Comparison of ENCODE assay signal across 28 cellular contexts in the genomic region with DNA sequence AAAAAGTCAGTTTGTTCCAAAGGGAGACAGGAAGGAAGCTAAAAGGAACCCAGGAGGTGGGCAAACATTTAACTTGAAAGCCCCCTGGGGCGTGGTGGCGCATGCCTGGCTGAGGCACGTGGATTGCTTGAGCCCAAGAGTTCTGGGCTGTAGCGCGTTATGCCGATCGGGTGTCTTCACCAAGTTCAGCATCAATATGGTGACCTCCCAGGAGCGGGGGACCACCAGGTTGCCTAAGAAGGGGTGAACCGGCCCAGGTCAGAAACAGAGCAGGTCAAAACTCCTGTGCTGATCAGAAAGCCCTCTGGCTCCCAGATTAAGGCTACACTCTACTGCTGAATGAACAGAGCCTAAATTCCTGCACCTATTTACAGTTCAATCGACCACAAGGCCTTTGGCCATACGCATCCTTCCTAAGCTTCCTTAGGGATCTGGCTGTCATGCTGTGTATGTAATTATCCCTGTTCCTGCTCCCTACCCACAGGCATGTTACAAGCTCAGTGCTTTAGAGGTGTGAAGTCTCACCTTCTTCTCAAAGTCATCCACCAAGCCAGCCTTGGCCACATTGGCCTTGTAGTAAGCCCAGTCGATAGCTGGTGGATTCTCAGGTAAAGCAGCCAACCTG. TPM values are rescaled to one million over a fixed set of nuclear protein-coding genes. Genes with fewer than 3 reads are reported as not detected.
A peak's percentile ranks its signal among the peaks of the same experiment; 100 is the strongest.
DNase-seq lines count a peak whose midpoint lies in the region; ATAC-seq and TF ChIP-seq lines count a peak whose summit lies in the region.
"Had no signal": no experiment of that assay in that cellular context is flagged by ENCODE, and none has a peak within 500 bp of the region (broad histone marks: within the 10 kb centered on the region; RNA-seq: fewer than 3 reads in every experiment).

No MANE protein-coding gene starts in this region.

- CTCF ChIA-PET in WTC11 (lab: Charles Lee), result interaction anchor here (0.7 to 3.1 kb wide), 7 partner anchors 30 to 226 kb away, joined by 3 to 10 read pairs (median 3); partner anchors contain the start of gene MRPL58
- CTCF ChIA-PET in activated CD8-positive, alpha-beta T cell treated with anti-CD3 and anti-CD28 coated beads for 36 hours (lab: Charles Lee), result interaction anchor here (1.1 to 2.3 kb wide), 4 partner anchors 18 to 72 kb away, joined by 3 to 7 read pairs (median 6); partner anchors contain the start of gene MRPL58

- DNase-seq in GM23338 (ENCODE audit: low spot score), result no peak
- no peak for DNase-seq in WTC11 (ENCODE audit: low spot score)
- peak; percentile 72 for DNase-seq in mesenteric fat pad (ENCODE audit: low spot score)
- no peak for DNase-seq in activated CD8-positive, alpha-beta T cell treated with anti-CD3 and anti-CD28 coated beads for 36 hours
- DNase-seq in H4 (ENCODE audit: low spot score), result no peak
- DNase-seq: Calu3; CD8-positive, alpha-beta memory T cell; DMS79 treated with DMSO at 0.1 percent for 48 hours; GOT3; IMR-90; KG1; MG63; NCI-H1105 treated with DMSO at 0.1 percent for 48 hours; NCI-H1694 treated with DMSO at 0.1 percent for 48 hours; NCI-H2081; NCI-H2227 treated with DMSO at 0.1 percent for 48 hours; NCI-H526 treated with DMSO at 0.1 percent for 48 hours; PC-9; Right ventricle myocardium superior; T-helper 1 cell had no signal

- H3K27ac ChIP-seq in GM23338 (ENCODE audit: low read depth), result peak overlapping the region; percentile 77
- H3K27ac ChIP-seq in HUES6 (ENCODE audit: low read depth, low read length), result peak overlapping the region; percentile 35; the same call in 1 of the 2 replicates
- H3K27ac ChIP-seq: A549, C4-2B, HL-60, PC-9, SJSA1 had no signal

- H3K9me3 ChIP-seq in HUES6 (ENCODE audit: control insufficient read depth, insufficient read depth, low read depth, low read length), result no peaks in the 10 kb centered on the region
- H3K9me3 ChIP-seq: A549, MG63, SJSA1 had no signal

- H3K4me1 Mint-ChIP-seq in GM23338, result peaks cover 43% of the 10 kb centered on the region
- H3K4me1 Mint-ChIP-seq in WTC11, result peaks cover 48% of the 10 kb centered on the region
- peaks cover 27% of the 10 kb centered on the region for H3K4me1 Mint-ChIP-seq in activated CD8-positive, alpha-beta T cell treated with anti-CD3 and anti-CD28 coated beads for 36 hours (ENCODE audit: low read depth)

- H3K9ac ChIP-seq in HUES6 (ENCODE audit: low read length), result no peak overlapping the region

- no peaks in the 10 kb centered on the region; the same call in 1 of the 2 replicates for H4K20me1 ChIP-seq in GM23338 (replicated peaks; ENCODE audit: insufficient read depth)

- H3K27ac Mint-ChIP-seq in GM23338 (peak overlapping the region; percentile 77), WTC11 (peak overlapping the region; percentile 93)
- H3K27ac Mint-ChIP-seq in activated CD8-positive, alpha-beta T cell treated with anti-CD3 and anti-CD28 coated beads for 36 hours, result no peak overlapping the region
- H3K27ac Mint-ChIP-seq: B cell had no signal

- H3K9me2 ChIP-seq in GM23338 (ENCODE audit: insufficient read depth), result no peaks in the 10 kb centered on the region

- peaks cover 39% of the 10 kb centered on the region for H3K4me1 ChIP-seq in GM23338 (ENCODE audit: insufficient read depth)
- peaks cover 29% of the 10 kb centered on the region for H3K4me1 ChIP-seq in HUES6 (ENCODE audit: control insufficient read depth, insufficient read depth, low read length)

- H3K79me2 ChIP-seq in GM23338 (replicated peaks; ENCODE audit: insufficient read depth), result peaks cover 36% of the 10 kb centered on the region

- POLR2A ChIA-PET in WTC11 (lab: Charles Lee), result no interaction called here
- POLR2A ChIA-PET in activated CD8-positive, alpha-beta T cell treated with anti-CD3 and anti-CD28 coated beads for 36 hours (lab: Charles Lee), result no interaction called here

- H3K4me3 Mint-ChIP-seq in GM23338, result no peak overlapping the region; the same call in 1 of the 3 replicates
- peak overlapping the region; percentile 15; the same call in 1 of the 2 replicates for H3K4me3 Mint-ChIP-seq in WTC11
- H3K4me3 Mint-ChIP-seq in activated CD8-positive, alpha-beta T cell treated with anti-CD3 and anti-CD28 coated beads for 36 hours, result no peak overlapping the region
- H3K4me3 Mint-ChIP-seq: B cell had no signal

- intact Hi-C loops in activated CD8-positive, alpha-beta T cell treated with anti-CD3 and anti-CD28 coated beads for 36 hours (cut with micrococcal nuclease), result no loop called here

- no peaks in the 10 kb centered on the region for H3K9me3 Mint-ChIP-seq in GM23338
- H3K9me3 Mint-ChIP-seq in WTC11, result no peaks in the 10 kb centered on the region
- no peaks in the 10 kb centered on the region for H3K9me3 Mint-ChIP-seq in activated CD8-positive, alpha-beta T cell treated with anti-CD3 and anti-CD28 coated beads for 36 hours
- H3K9me3 Mint-ChIP-seq: CD8-positive, alpha-beta memory T cell had no signal

- H3K36me3 ChIP-seq in GM23338 (ENCODE audit: insufficient read depth) (peaks cover 24% of the 10 kb centered on the region), HUES6 (ENCODE audit: control insufficient read depth, insufficient read depth, low read length) (peaks cover 41% of the 10 kb centered on the region)

- peaks cover 11% of the 10 kb centered on the region for H3K27me3 Mint-ChIP-seq in GM23338 (ENCODE audit: insufficient read depth, low read depth, poor library complexity)
- H3K27me3 Mint-ChIP-seq in WTC11 (ENCODE audit: low read depth), result no peaks in the 10 kb centered on the region
- no peaks in the 10 kb centered on the region for H3K27me3 Mint-ChIP-seq in activated CD8-positive, alpha-beta T cell treated with anti-CD3 and anti-CD28 coated beads for 36 hours
- H3K27me3 Mint-ChIP-seq: B cell; CD8-positive, alpha-beta memory T cell had no signal

- TF ChIP-seq CTCF in GM23338 (conservative IDR thresholded peaks at IDR 0.05; ENCODE audit: low read depth in 2 of 2), result no peak
- no peak for TF ChIP-seq CTCF in WTC11 (IDR thresholded peaks at IDR 0.05)
- no peak for TF ChIP-seq CTCF in activated CD8-positive, alpha-beta T cell treated with anti-CD3 and anti-CD28 coated beads for 36 hours (IDR thresholded peaks at IDR 0.05)

- H3K27me3 ChIP-seq in GM23338 (ENCODE audit: insufficient read depth) (no peaks in the 10 kb centered on the region), HUES6 (ENCODE audit: control insufficient read depth, insufficient read depth, low read length) (no peaks in the 10 kb centered on the region)
- H3K27me3 ChIP-seq: MG63, SJSA1 had no signal

- ATAC-seq in GM23338, result no peak
- no peak; the same call in 1 of the 2 replicates for ATAC-seq in WTC11
- ATAC-seq in GM18858 (IDR thresholded peaks at IDR 0.05; ENCODE audit: unreplicated experiment), result no peak
- no peak for ATAC-seq in activated CD8-positive, alpha-beta T cell treated with anti-CD3 and anti-CD28 coated beads for 36 hours
- ATAC-seq in HG03354 (IDR thresholded peaks at IDR 0.05; ENCODE audit: poor library complexity, severe bottlenecking, unreplicated experiment), result no peak
- ATAC-seq: A549 had no signal

- H3K36me3 Mint-ChIP-seq in GM23338 (ENCODE audit: low read depth) (peaks cover 53% of the 10 kb centered on the region), WTC11 (peaks cover 45% of the 10 kb centered on the region)
- peaks cover 25% of the 10 kb centered on the region for H3K36me3 Mint-ChIP-seq in activated CD8-positive, alpha-beta T cell treated with anti-CD3 and anti-CD28 coated beads for 36 hours (ENCODE audit: low read depth)

- peaks cover 47% of the 10 kb centered on the region for H3F3A ChIP-seq in GM23338 (replicated peaks; ENCODE audit: low read depth)

- H2AFZ ChIP-seq in GM23338, result no peak overlapping the region
- H2AFZ ChIP-seq: PC-9 had no signal

- H3K4me3 ChIP-seq in GM23338, result no peak overlapping the region
- no peak overlapping the region for H3K4me3 ChIP-seq in HUES6 (ENCODE audit: low read depth, low read length)
- H3K4me3 ChIP-seq: A549, MG63, PC-9, SJSA1 had no signal

- no peak overlapping the region for H3K4me2 ChIP-seq in GM23338
- H3K4me2 ChIP-seq: A549, PC-9 had no signal

TF ChIP-seq in GM23338, 12 proteins besides CTCF, POLR2A, EP300 and RAD21 (continues in another document):
- no peak for TF ChIP-seq EZH2 (IDR thresholded peaks at IDR 0.05; ENCODE audit: low read depth, unreplicated experiment)

TF ChIP-seq in WTC11, 78 proteins besides CTCF, POLR2A, EP300 and RAD21 (continues in another document):
- TF ChIP-seq RELA (CRISPR knock-in tag; IDR thresholded peaks at IDR 0.05; ENCODE audit: borderline replicate concordance), result no peak

RNA-seq across cellular contexts. Expression of gene ATP5PD, which starts 5.0 kb away (rescaled TPM):
- 240 and 244 TPM in 2 replicates for total RNA-seq in GM23338 (2014; rRNA removed; shearing (Covaris generic))
- polyA plus RNA-seq in GM23338 (2016; fragmentation: Nextera tagmentation; extraction: Ambion mirVana), result 1,144 and 1,234 TPM in 2 replicates
- total RNA-seq in WTC11 (2021), result 383 to 427 TPM (median 419 TPM) in 3 replicates
- total RNA-seq in mesenteric fat pad, result 310 TPM
- 100 to 1,000 TPM; 177 to 183 TPM for total RNA-seq in activated CD8-positive, alpha-beta T cell treated with anti-CD3 and anti-CD28 coated beads for 36 hours
- total RNA-seq in H4 (2014; rRNA removed; shearing (Covaris generic)), result 595 and 655 TPM in 2 replicates

RNA-seq across cellular contexts. Expression of gene KCTD2, which starts 5.3 kb away (rescaled TPM):
- 24.3 and 30.0 TPM in 2 replicates for total RNA-seq in GM23338 (2014; rRNA removed; shearing (Covaris generic))
- polyA plus RNA-seq in GM23338 (2016; fragmentation: Nextera tagmentation; extraction: Ambion mirVana), result 7.4 and 8.1 TPM in 2 replicates
- 31.3 to 34.0 TPM (median 32.8 TPM) in 3 replicates for total RNA-seq in WTC11 (2021)
- total RNA-seq in mesenteric fat pad, result 34.7 TPM
- total RNA-seq in activated CD8-positive, alpha-beta T cell treated with anti-CD3 and anti-CD28 coated beads for 36 hours, result 10 to 100 TPM; 10.5 to 11.4 TPM
- total RNA-seq in H4 (2014; rRNA removed; shearing (Covaris generic)), result 14.3 and 16.5 TPM in 2 replicates

RNA-seq across cellular contexts. Expression of gene MRPL58, which starts 29.3 kb away (rescaled TPM):
- 38.0 and 48.5 TPM in 2 replicates for total RNA-seq in GM23338 (2014; rRNA removed; shearing (Covaris generic))
- polyA plus RNA-seq in GM23338 (2016; fragmentation: Nextera tagmentation; extraction: Ambion mirVana), result 66.7 and 68.0 TPM in 2 replicates
- total RNA-seq in WTC11 (2021), result 41.8 to 43.7 TPM (median 41.9 TPM) in 3 replicates
- 26.4 TPM for total RNA-seq in mesenteric fat pad
- total RNA-seq in activated CD8-positive, alpha-beta T cell treated with anti-CD3 and anti-CD28 coated beads for 36 hours, result 10 to 100 TPM; 53.6 to 62.4 TPM
- total RNA-seq in H4 (2014; rRNA removed; shearing (Covaris generic)), result 89.4 and 107 TPM in 2 replicates

RNA-seq across cellular contexts. Expression of gene SLC16A5, which starts 46.0 kb away (rescaled TPM):
- 30.1 and 40.0 TPM in 2 replicates for total RNA-seq in GM23338 (2014; rRNA removed; shearing (Covaris generic))
- 5.0 and 7.3 TPM in 2 replicates for polyA plus RNA-seq in GM23338 (2016; fragmentation: Nextera tagmentation; extraction: Ambion mirVana)
- total RNA-seq in WTC11 (2021), result 32.4 to 33.5 TPM (median 33.1 TPM) in 3 replicates
- total RNA-seq in mesenteric fat pad, result 12.3 TPM
- 1 to 10 TPM; 2.0 to 2.8 TPM for total RNA-seq in activated CD8-positive, alpha-beta T cell treated with anti-CD3 and anti-CD28 coated beads for 36 hours
- not detected in 2 replicates for total RNA-seq in H4 (2014; rRNA removed; shearing (Covaris generic))

RNA-seq across cellular contexts. Expression of gene CDR2L, which starts 54.3 kb away (rescaled TPM):
- total RNA-seq in GM23338 (2014; rRNA removed; shearing (Covaris generic)), result 34.4 and 35.8 TPM in 2 replicates
- 17.7 and 18.3 TPM in 2 replicates for polyA plus RNA-seq in GM23338 (2016; fragmentation: Nextera tagmentation; extraction: Ambion mirVana)
- 28.6 to 31.3 TPM (median 31.0 TPM) in 3 replicates for total RNA-seq in WTC11 (2021)
- total RNA-seq in mesenteric fat pad, result 29.9 TPM
- total RNA-seq in activated CD8-positive, alpha-beta T cell treated with anti-CD3 and anti-CD28 coated beads for 36 hours, result under 1 TPM; 0.59 to 0.94 TPM
- total RNA-seq in H4 (2014; rRNA removed; shearing (Covaris generic)), result 3.3 and 5.8 TPM in 2 replicates
- total RNA-seq: B cell had no signal
